22 cellular contexts compared by ENCODE assay signal in the genomic region with DNA sequence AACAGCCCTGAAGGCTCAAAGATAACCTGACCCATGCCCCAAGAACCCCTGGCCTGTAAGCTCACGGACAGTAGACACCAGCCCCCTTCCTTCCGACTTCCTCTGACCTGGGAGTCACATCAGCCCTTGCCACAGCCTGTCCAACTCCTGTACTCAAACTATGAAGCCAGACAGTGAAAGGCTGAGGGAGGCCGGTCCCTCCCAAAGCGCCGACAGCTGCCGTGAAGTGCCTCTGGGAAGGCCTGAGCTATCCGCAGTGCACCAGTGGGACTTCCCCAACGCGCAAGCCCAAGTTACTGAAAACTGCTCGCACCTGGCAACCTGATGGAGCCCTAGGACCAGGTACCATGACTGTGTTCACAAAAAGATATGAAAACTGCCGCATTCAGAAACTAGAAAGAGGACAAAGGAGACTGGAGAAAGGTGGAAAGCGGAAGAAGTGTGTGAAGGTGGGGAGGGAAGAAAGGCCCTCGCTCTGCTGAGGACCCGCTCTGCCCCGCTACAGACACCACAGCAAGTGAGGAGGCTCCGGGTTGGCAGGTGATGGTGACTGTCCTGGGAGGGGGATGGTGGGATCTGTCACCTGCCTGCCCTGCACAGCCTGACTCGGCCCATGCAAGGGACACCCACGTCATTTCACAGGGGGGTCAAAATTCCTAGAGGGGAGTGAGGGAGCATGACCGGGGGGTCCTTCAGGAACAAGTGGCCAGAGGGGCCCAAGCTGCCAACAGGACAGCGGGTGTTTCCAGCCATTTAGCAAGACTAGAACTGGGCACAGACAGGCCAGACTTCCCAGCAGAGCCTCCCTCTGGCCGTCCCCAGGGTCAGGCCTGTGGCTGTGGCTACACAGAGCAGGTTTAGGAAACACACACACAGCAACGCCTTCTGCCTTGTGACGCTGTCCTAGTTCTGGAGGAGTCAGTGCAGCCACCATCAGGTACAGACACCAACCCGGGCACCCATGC. TPM values are rescaled to one million over a fixed set of nuclear protein-coding genes. Genes with fewer than 3 reads are reported as not detected.
DNase-seq lines count a peak whose midpoint lies in the region; ATAC-seq and TF ChIP-seq lines count a peak whose summit lies in the region.
"Had no signal": no experiment of that assay in that cellular context is flagged by ENCODE, and none has a peak within 500 bp of the region (broad histone marks: within the 10 kb centered on the region; RNA-seq: fewer than 3 reads in every experiment).

No MANE protein-coding gene starts in this region.

- H3K4me3 Mint-ChIP-seq in stimulated activated naive CD8-positive, alpha-beta T cell treated with anti-CD3 and anti-CD28 coated beads, Interleukin-15, Interleukin-2, amounts not matched to agents 100 ng/mL and 50 ng/mL, for 24 hours: no peak overlapping the region
- no peak overlapping the region for H3K4me3 Mint-ChIP-seq in stimulated activated naive CD8-positive, alpha-beta T cell treated with anti-CD3 and anti-CD28 coated beads, Interleukin-15, amount 100 ng/mL, for 72 hours
- H3K4me3 Mint-ChIP-seq in glutamatergic neuron (ENCODE audit: unreplicated experiment) (peak overlapping the region; percentile 71), GM23338 (no peak overlapping the region)
- H3K4me3 Mint-ChIP-seq: CD8-positive, alpha-beta T cell had no signal

- H3K4me3 ChIP-seq in GM23338: no peak overlapping the region
- H3K4me3 ChIP-seq: A549, BLaER1, GM23248 had no signal

- peaks cover 8% of the 10 kb centered on the region for H3K36me3 ChIP-seq in GM23338 (ENCODE audit: insufficient read depth)

- no peaks in the 10 kb centered on the region for H3K9me3 Mint-ChIP-seq in stimulated activated naive CD8-positive, alpha-beta T cell treated with anti-CD3 and anti-CD28 coated beads, Interleukin-15, Interleukin-2, amounts not matched to agents 100 ng/mL and 50 ng/mL, for 24 hours
- no peaks in the 10 kb centered on the region for H3K9me3 Mint-ChIP-seq in stimulated activated naive CD8-positive, alpha-beta T cell treated with anti-CD3 and anti-CD28 coated beads, Interleukin-15, amount 100 ng/mL, for 72 hours
- peaks cover 22% of the 10 kb centered on the region for H3K9me3 Mint-ChIP-seq in glutamatergic neuron (ENCODE audit: unreplicated experiment)
- no peaks in the 10 kb centered on the region for H3K9me3 Mint-ChIP-seq in GM23338
- H3K9me3 Mint-ChIP-seq: CD8-positive, alpha-beta T cell had no signal

- H3K36me3 Mint-ChIP-seq in stimulated activated naive CD8-positive, alpha-beta T cell treated with anti-CD3 and anti-CD28 coated beads, Interleukin-15, Interleukin-2, amounts not matched to agents 100 ng/mL and 50 ng/mL, for 24 hours (ENCODE audit: low read depth): peaks cover 50% of the 10 kb centered on the region
- H3K36me3 Mint-ChIP-seq in glutamatergic neuron (ENCODE audit: unreplicated experiment) (peaks cover 9% of the 10 kb centered on the region), GM23338 (ENCODE audit: low read depth) (peaks cover 78% of the 10 kb centered on the region)

- H3K4me2 ChIP-seq in GM23338: no peak overlapping the region
- H3K4me2 ChIP-seq: A549, BLaER1 had no signal

- no peaks in the 10 kb centered on the region for H3K4me1 ChIP-seq in GM23338 (ENCODE audit: insufficient read depth)
- H3K4me1 ChIP-seq: A549 had no signal

- H3K27me3 Mint-ChIP-seq in stimulated activated naive CD8-positive, alpha-beta T cell treated with anti-CD3 and anti-CD28 coated beads, Interleukin-15, Interleukin-2, amounts not matched to agents 100 ng/mL and 50 ng/mL, for 24 hours: no peaks in the 10 kb centered on the region
- H3K27me3 Mint-ChIP-seq in stimulated activated naive CD8-positive, alpha-beta T cell treated with anti-CD3 and anti-CD28 coated beads, Interleukin-15, amount 100 ng/mL, for 72 hours: no peaks in the 10 kb centered on the region
- H3K27me3 Mint-ChIP-seq in glutamatergic neuron (ENCODE audit: unreplicated experiment) (peaks cover 36% of the 10 kb centered on the region), GM23338 (ENCODE audit: insufficient read depth, low read depth, poor library complexity) (peaks cover 19% of the 10 kb centered on the region)

- no peaks in the 10 kb centered on the region for H3K79me2 ChIP-seq in GM23338 (replicated peaks; ENCODE audit: insufficient read depth)

- peak overlapping the region; percentile 22 for H3K27ac Mint-ChIP-seq in stimulated activated naive CD8-positive, alpha-beta T cell treated with anti-CD3 and anti-CD28 coated beads, Interleukin-15, Interleukin-2, amounts not matched to agents 100 ng/mL and 50 ng/mL, for 24 hours
- H3K27ac Mint-ChIP-seq in stimulated activated naive CD8-positive, alpha-beta T cell treated with anti-CD3 and anti-CD28 coated beads, Interleukin-15, amount 100 ng/mL, for 72 hours: no peak overlapping the region
- H3K27ac Mint-ChIP-seq in glutamatergic neuron (ENCODE audit: unreplicated experiment): peak overlapping the region; percentile 89
- no peak overlapping the region for H3K27ac Mint-ChIP-seq in GM23338
- H3K27ac Mint-ChIP-seq: CD8-positive, alpha-beta T cell had no signal

- intact Hi-C loops in sciatic nerve (cut with DNase I): no loop called here

- no peak for DNase-seq in stimulated activated naive CD8-positive, alpha-beta T cell treated with anti-CD3 and anti-CD28 coated beads, Interleukin-15, amount 100 ng/mL, for 72 hours
- peak; percentile 33 for DNase-seq in glutamatergic neuron
- DNase-seq in sciatic nerve (ENCODE audit: low spot score): peak; percentile 50
- no peak for DNase-seq in HuH-7.5 (ENCODE audit: low spot score)
- DNase-seq in GM23338 (ENCODE audit: low spot score): no peak
- DNase-seq: Calu3; CD8-positive, alpha-beta T cell; GF-D8; GM23248; IMR-90; NCI-H1417; NCI-H187; NCI-H2107; NCI-H510A; NCI-H748 treated with DMSO at 0.1 percent for 48 hours; NK-92 treated with Interleukin-12 subunit alpha and Interleukin-12 subunit beta, amount 100 ng/mL, for 24 hours; SHP77 had no signal

- H3F3A ChIP-seq in GM23338 (replicated peaks; ENCODE audit: low read depth): 0 out of 2 replicates have a peak, but pooled peaks cover 2% of the 10 kb centered on the region

- TF ChIP-seq CTCF in glutamatergic neuron (IDR thresholded peaks at IDR 0.05; ENCODE audit: partially characterized antibody, unreplicated experiment) (no peak), GM23338 (conservative IDR thresholded peaks at IDR 0.05; ENCODE audit: low read depth in 2 of 2) (no peak)

- no peaks in the 10 kb centered on the region for H3K9me2 ChIP-seq in GM23338 (ENCODE audit: insufficient read depth)

- H3K4me1 Mint-ChIP-seq in stimulated activated naive CD8-positive, alpha-beta T cell treated with anti-CD3 and anti-CD28 coated beads, Interleukin-15, Interleukin-2, amounts not matched to agents 100 ng/mL and 50 ng/mL, for 24 hours (ENCODE audit: low read depth): no peaks in the 10 kb centered on the region
- peaks cover 5% of the 10 kb centered on the region for H3K4me1 Mint-ChIP-seq in stimulated activated naive CD8-positive, alpha-beta T cell treated with anti-CD3 and anti-CD28 coated beads, Interleukin-15, amount 100 ng/mL, for 72 hours
- H3K4me1 Mint-ChIP-seq in glutamatergic neuron (ENCODE audit: low read depth, unreplicated experiment) (peaks cover 32% of the 10 kb centered on the region), GM23338 (no peaks in the 10 kb centered on the region)

- H3K27ac ChIP-seq in GM23338 (ENCODE audit: low read depth): no peak overlapping the region
- H3K27ac ChIP-seq: A549, BLaER1, GM23248, HL-60 had no signal

- no peak for ATAC-seq in stimulated activated naive CD8-positive, alpha-beta T cell treated with anti-CD3 and anti-CD28 coated beads, Interleukin-15, amount 100 ng/mL, for 72 hours
- no peak for ATAC-seq in sciatic nerve
- ATAC-seq in GM23338: no peak
- ATAC-seq in GM18873 (IDR thresholded peaks at IDR 0.05; ENCODE audit: low FRiP score, unreplicated experiment): no peak

- no peak overlapping the region for H2AFZ ChIP-seq in GM23338
- H2AFZ ChIP-seq: GM23248 had no signal

- no peaks in the 10 kb centered on the region for H3K27me3 ChIP-seq in GM23338 (ENCODE audit: insufficient read depth)

- H4K20me1 ChIP-seq in GM23338 (replicated peaks; ENCODE audit: insufficient read depth): no peaks in the 10 kb centered on the region; the same call in 1 of the 2 replicates

TF ChIP-seq in GM23338, 12 proteins besides CTCF, POLR2A, EP300 and RAD21 (continues in another document):
- TF ChIP-seq EZH2 (IDR thresholded peaks at IDR 0.05; ENCODE audit: low read depth, unreplicated experiment) (no peak), ZNF331 (CRISPR knock-in tag; IDR thresholded peaks at IDR 0.05; ENCODE audit: low read depth) (no peak), NANOG (IDR thresholded peaks at IDR 0.05; ENCODE audit: borderline replicate concordance) (no peak), EZH2phosphoT487 (IDR thresholded peaks at IDR 0.05; ENCODE audit: unreplicated experiment) (no peak), JUNB (IDR thresholded peaks at IDR 0.05; ENCODE audit: unreplicated experiment) (no peak), ZNF114 (CRISPR knock-in tag; IDR thresholded peaks at IDR 0.05) (no peak)
- TF ChIP-seq, protein P1, sequence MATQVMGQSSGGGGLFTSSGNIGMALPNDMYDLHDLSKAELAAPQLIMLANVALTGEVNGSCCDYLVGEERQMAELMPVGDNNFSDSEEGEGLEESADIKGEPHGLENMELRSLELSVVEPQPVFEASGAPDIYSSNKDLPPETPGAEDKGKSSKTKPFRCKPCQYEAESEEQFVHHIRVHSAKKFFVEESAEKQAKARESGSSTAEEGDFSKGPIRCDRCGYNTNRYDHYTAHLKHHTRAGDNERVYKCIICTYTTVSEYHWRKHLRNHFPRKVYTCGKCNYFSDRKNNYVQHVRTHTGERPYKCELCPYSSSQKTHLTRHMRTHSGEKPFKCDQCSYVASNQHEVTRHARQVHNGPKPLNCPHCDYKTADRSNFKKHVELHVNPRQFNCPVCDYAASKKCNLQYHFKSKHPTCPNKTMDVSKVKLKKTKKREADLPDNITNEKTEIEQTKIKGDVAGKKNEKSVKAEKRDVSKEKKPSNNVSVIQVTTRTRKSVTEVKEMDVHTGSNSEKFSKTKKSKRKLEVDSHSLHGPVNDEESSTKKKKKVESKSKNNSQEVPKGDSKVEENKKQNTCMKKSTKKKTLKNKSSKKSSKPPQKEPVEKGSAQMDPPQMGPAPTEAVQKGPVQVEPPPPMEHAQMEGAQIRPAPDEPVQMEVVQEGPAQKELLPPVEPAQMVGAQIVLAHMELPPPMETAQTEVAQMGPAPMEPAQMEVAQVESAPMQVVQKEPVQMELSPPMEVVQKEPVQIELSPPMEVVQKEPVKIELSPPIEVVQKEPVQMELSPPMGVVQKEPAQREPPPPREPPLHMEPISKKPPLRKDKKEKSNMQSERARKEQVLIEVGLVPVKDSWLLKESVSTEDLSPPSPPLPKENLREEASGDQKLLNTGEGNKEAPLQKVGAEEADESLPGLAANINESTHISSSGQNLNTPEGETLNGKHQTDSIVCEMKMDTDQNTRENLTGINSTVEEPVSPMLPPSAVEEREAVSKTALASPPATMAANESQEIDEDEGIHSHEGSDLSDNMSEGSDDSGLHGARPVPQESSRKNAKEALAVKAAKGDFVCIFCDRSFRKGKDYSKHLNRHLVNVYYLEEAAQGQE (IDR thresholded peaks at IDR 0.05; ENCODE audit: unreplicated experiment): no peak

RNA-seq across cellular contexts. Expression of gene TRAP1, which starts 13.1 kb away (rescaled TPM):
- total RNA-seq in glutamatergic neuron (ENCODE audit: unreplicated experiment) (97.3 TPM), sciatic nerve (73.6 TPM)
- total RNA-seq in GM23338 (2014; rRNA removed; shearing (Covaris generic)): 207 and 228 TPM in 2 replicates
- 143 and 154 TPM in 2 replicates for polyA plus RNA-seq in GM23338 (2016; fragmentation: Nextera tagmentation; extraction: Ambion mirVana)

Comparison
In these comparisons a context has a peak if more than half of its experiments do, and no peak if none do; other contexts are left out.
1. H3K27ac Mint-ChIP-seq: peak in stimulated activated naive CD8-positive, alpha-beta T cell treated with anti-CD3 and anti-CD28 coated beads, Interleukin-15, Interleukin-2, amounts not matched to agents 100 ng/mL and 50 ng/mL, for 24 hours (single experiment) and glutamatergic neuron (single experiment); none in stimulated activated naive CD8-positive, alpha-beta T cell treated with anti-CD3 and anti-CD28 coated beads, Interleukin-15, amount 100 ng/mL, for 72 hours (0 of 2) and GM23338 (single experiment).
2. DNase-seq: peak in glutamatergic neuron (single experiment) and sciatic nerve (single experiment); none in stimulated activated naive CD8-positive, alpha-beta T cell treated with anti-CD3 and anti-CD28 coated beads, Interleukin-15, amount 100 ng/mL, for 72 hours (0 of 2), HuH-7.5 (single experiment) and GM23338 (single experiment).